8 cellular contexts compared by ENCODE assay signal in genomic region chr5:38666668-38667498, GRCh38.
DNase-seq lines count a peak whose midpoint lies in the region; ATAC-seq and TF ChIP-seq lines count a peak whose summit lies in the region.

No MANE protein-coding gene starts in this region.

- WGBS in adrenal gland, 4 donors: 68 to 79% (median 72%) methylated on average over 5 of the region's 5 CpGs
- 54 to 59% methylated on average over 5 of the region's 5 CpGs for WGBS in aorta, 2 donors

- intact Hi-C loops in adrenal gland (cut with DNase I): loop anchor here (5.0 to 10.0 kb wide), 3 partner anchors 138 to 225 kb away; no protein-coding TSS in a partner anchor
- intact Hi-C loops in aorta (cut with DNase I): loop anchor here (1.0 to 10.0 kb wide), 7 partner anchors 110 to 285 kb away; partner anchors contain the start of gene LIFR (in 2 of the 2)

- H3K27ac ChIP-seq in adrenal gland (peak overlapping the region in 1 of 5 donors; percentile 55), aorta (ENCODE audit: low read depth in 1 of 2, low read length in 2 of 2) (peak overlapping the region; percentile 15 to 86)

- H3K27me3 ChIP-seq in adrenal gland (no peaks in the 10 kb centered on the region), aorta (ENCODE audit: control insufficient read depth in 1 of 2, insufficient read depth in 2 of 2, low read length in 1 of 2) (no peaks in the 10 kb centered on the region)

- H3K4me3 ChIP-seq in adrenal gland (no peak overlapping the region), aorta (ENCODE audit: low read length in 2 of 2) (no peak overlapping the region)

- H3K36me3 ChIP-seq in adrenal gland (replicated peaks in 1 of 2) (no peaks in the 10 kb centered on the region), aorta (ENCODE audit: control insufficient read depth in 1 of 2, insufficient read depth in 2 of 2, low read length in 1 of 2) (no peaks in the 10 kb centered on the region)

- H3K4me1 ChIP-seq in adrenal gland (replicated peaks in 1 of 2) (peaks cover 4 to 13% of the 10 kb centered on the region in 2 donors), aorta (ENCODE audit: control insufficient read depth in 1 of 2, insufficient read depth in 2 of 2, low read length in 2 of 2) (peaks cover 0 to 6% of the 10 kb centered on the region in 2 donors)

- peak; percentile 25 to 69 (median 44) for TF ChIP-seq CTCF in adrenal gland (IDR thresholded peaks at IDR 0.05)

- peak; percentile 7 for DNase-seq in stimulated activated CD4-positive, alpha-beta T cell treated with anti-CD3 and anti-CD28 coated beads, Interleukin-15, amount 100 ng/mL, for 24 hours
- no peak for DNase-seq in stimulated activated CD4-positive, alpha-beta T cell treated with anti-CD3 and anti-CD28 coated beads, Interleukin-12 subunit alpha, Interleukin-12 subunit beta, amount 100 ng/mL, for 4 hours
- DNase-seq in adrenal gland: peak; percentile 20 to 74 (median 32)
- DNase-seq in iPS-NIHi7 (ENCODE audit: extremely low spot score): peak; percentile 64
- DNase-seq in aorta: no peak
- no peak for DNase-seq in NCI-H1417 treated with DMSO at 0.1 percent for 48 hours (lab: John Stamatoyannopoulos, UW)
- no peak for DNase-seq in NCI-H2107 (lab: John Stamatoyannopoulos, UW)
- DNase-seq in activated gamma-delta T cell (lab: John Stamatoyannopoulos, UW): no peak

- H3K9me3 ChIP-seq in adrenal gland (replicated peaks in 1 of 3) (no peaks in the 10 kb centered on the region), aorta (ENCODE audit: control insufficient read depth, low read length) (no peaks in the 10 kb centered on the region)

- no peak for TF ChIP-seq POLR2A in adrenal gland (IDR thresholded peaks at IDR 0.05)

- ATAC-seq in aorta (ENCODE audit: low FRiP score): peak; percentile 87

Comparison
In these comparisons a context has a peak if more than half of its experiments do, and no peak if none do; other contexts are left out.
1. DNase-seq: peak in stimulated activated CD4-positive, alpha-beta T cell treated with anti-CD3 and anti-CD28 coated beads, Interleukin-15, amount 100 ng/mL, for 24 hours (single experiment), adrenal gland (7 of 7) and iPS-NIHi7 (single experiment); none in stimulated activated CD4-positive, alpha-beta T cell treated with anti-CD3 and anti-CD28 coated beads, Interleukin-12 subunit alpha, Interleukin-12 subunit beta, amount 100 ng/mL, for 4 hours (single experiment), aorta (0 of 2), NCI-H1417 treated with DMSO at 0.1 percent for 48 hours (single experiment), NCI-H2107 (single experiment) and activated gamma-delta T cell (single experiment).